ENCODE assay signal across 8 cellular contexts in genomic region chr2:21042958-21043743, GRCh38. TPM values are rescaled to one million over a fixed set of nuclear protein-coding genes. Genes with fewer than 3 reads are reported as not detected.
DNase-seq lines count a peak whose midpoint lies in the region; ATAC-seq and TF ChIP-seq lines count a peak whose summit lies in the region.

No MANE protein-coding gene starts in this region.

- POLR2A ChIA-PET in A673 (lab: Charles Lee; ENCODE audit: low non-redundant PET), result no interaction called here

- BruUV-seq in A673 (replicated peaks; lab: Mats Ljungman, UMichigan), result no TSS peak

- DNase-seq in A673 (ENCODE audit: low spot score), result peak; percentile 44
- peak; percentile 62 for DNase-seq in NCI-H345 (lab: John Stamatoyannopoulos, UW)
- peak; percentile 39 for DNase-seq in activated T-cell treated with anti-CD3 and anti-CD28 coated beads for 24 hours (ENCODE audit: low read depth)
- DNase-seq in esophagus squamous epithelium (lab: John Stamatoyannopoulos, UW), result no peak

- H3K27ac ChIP-seq in A673 (ENCODE audit: low read depth, low read length, poor library complexity, severe bottlenecking), result no peak overlapping the region
- no peak overlapping the region for H3K27ac ChIP-seq in esophagus squamous epithelium
- no peak overlapping the region for H3K27ac ChIP-seq in muscle layer of duodenum (ENCODE audit: low read length)

- no peak overlapping the region for H3K27ac Mint-ChIP-seq in stimulated activated memory B cell treated with anti-CD40 and anti-IgM and Interleukin-4, amounts not matched to agents 10 μg/mL and 1 μg/mL and 100 μg/mL, for 72 hours

- H3K27me3 ChIP-seq in A673 (replicated peaks; ENCODE audit: insufficient read depth, low read depth, low read length, poor library complexity) (peaks cover 88% of the 10 kb centered on the region), esophagus squamous epithelium (peaks cover 0 to 32% (median 0%) of the 10 kb centered on the region in 4 donors), muscle layer of duodenum (ENCODE audit: low read depth, low read length) (no peaks in the 10 kb centered on the region)

- intact Hi-C loops in A673 (cut with micrococcal nuclease; ENCODE audit: unreplicated experiment), result loop anchor here (1.0 to 5.0 kb wide), 3 partner anchors 75 to 274 kb away; no protein-coding TSS in a partner anchor
- intact Hi-C loops in esophagus squamous epithelium (cut with DNase I), result loop anchor here (10.0 kb wide), 1 partner anchor 272 kb away; no protein-coding TSS in a partner anchor

- no peaks in the 10 kb centered on the region for H3K36me3 Mint-ChIP-seq in stimulated activated memory B cell treated with anti-CD40 and anti-IgM and Interleukin-4, amounts not matched to agents 10 μg/mL and 1 μg/mL and 100 μg/mL, for 72 hours

- CTCF ChIA-PET in A673 (lab: Charles Lee), result interaction anchor here (1.2 kb wide), 1 partner anchor 274 kb away, joined by 6 read pairs; no protein-coding TSS in a partner anchor

- TF ChIP-seq POLR2A in esophagus squamous epithelium (IDR thresholded peaks at IDR 0.05), result no peak

- H3K4me1 ChIP-seq in A673 (ENCODE audit: insufficient read depth, low read length, poor library complexity, severe bottlenecking), result no peaks in the 10 kb centered on the region
- peaks cover 9 to 33% (median 14%) of the 10 kb centered on the region in 3 donors for H3K4me1 ChIP-seq in esophagus squamous epithelium
- peaks cover 0 to 6% of the 10 kb centered on the region in 2 donors for H3K4me1 ChIP-seq in muscle layer of duodenum (ENCODE audit: control insufficient read depth in 1 of 2, insufficient read depth in 2 of 2, low read length in 2 of 2)

- peaks cover 7% of the 10 kb centered on the region for H3K4me1 Mint-ChIP-seq in stimulated activated memory B cell treated with anti-CD40 and anti-IgM and Interleukin-4, amounts not matched to agents 10 μg/mL and 1 μg/mL and 100 μg/mL, for 72 hours

- no peaks in the 10 kb centered on the region for H3K36me3 ChIP-seq in A673 (ENCODE audit: insufficient read depth, low read length, poor library complexity, severe bottlenecking)
- H3K36me3 ChIP-seq in esophagus squamous epithelium, result no peaks in the 10 kb centered on the region
- no peaks in the 10 kb centered on the region for H3K36me3 ChIP-seq in muscle layer of duodenum (ENCODE audit: control insufficient read depth in 1 of 2, insufficient read depth in 2 of 2, low read length in 2 of 2)

- H3K9me3 ChIP-seq in A673 (ENCODE audit: low read depth, low read length, poor library complexity, severe bottlenecking), result no peaks in the 10 kb centered on the region
- H3K9me3 ChIP-seq in esophagus squamous epithelium, result no peaks in the 10 kb centered on the region
- H3K9me3 ChIP-seq in muscle layer of duodenum (ENCODE audit: control insufficient read depth in 1 of 2, low read length in 2 of 2), result no peaks in the 10 kb centered on the region

- H3K9me3 Mint-ChIP-seq in stimulated activated memory B cell treated with anti-CD40 and anti-IgM and Interleukin-4, amounts not matched to agents 10 μg/mL and 1 μg/mL and 100 μg/mL, for 72 hours, result no peaks in the 10 kb centered on the region

- H3K4me3 ChIP-seq in A673 (ENCODE audit: low read depth, low read length, poor library complexity, severe bottlenecking), result no peak overlapping the region
- peak overlapping the region in 1 of 4 donors; percentile 35 for H3K4me3 ChIP-seq in esophagus squamous epithelium
- peak overlapping the region; percentile 24 to 49 for H3K4me3 ChIP-seq in muscle layer of duodenum (ENCODE audit: low read depth in 1 of 2, low read length in 2 of 2)

- ATAC-seq in GM18498 (IDR thresholded peaks at IDR 0.05; ENCODE audit: unreplicated experiment), result peak; percentile 82
- peak; percentile 74 for ATAC-seq in HG02973 (IDR thresholded peaks at IDR 0.05; ENCODE audit: unreplicated experiment)
- ATAC-seq in stimulated activated memory B cell treated with anti-CD40 and anti-IgM and Interleukin-4, amounts not matched to agents 10 μg/mL and 1 μg/mL and 100 μg/mL, for 72 hours, result peak; percentile 53

- TF ChIP-seq CTCF in A673 (conservative IDR thresholded peaks at IDR 0.05; ENCODE audit: low read depth, low read length) (peak; percentile 97), esophagus squamous epithelium (IDR thresholded peaks at IDR 0.05) (peak; percentile 85 to 99 (median 94))

- 0 to 13% methylated on average over 6 to 12 of the region's 25 CpGs for WGBS in esophagus squamous epithelium, 2 donors

- peaks cover 37% of the 10 kb centered on the region for H3K27me3 Mint-ChIP-seq in stimulated activated memory B cell treated with anti-CD40 and anti-IgM and Interleukin-4, amounts not matched to agents 10 μg/mL and 1 μg/mL and 100 μg/mL, for 72 hours

- peak overlapping the region; percentile 19 for H3K4me3 Mint-ChIP-seq in stimulated activated memory B cell treated with anti-CD40 and anti-IgM and Interleukin-4, amounts not matched to agents 10 μg/mL and 1 μg/mL and 100 μg/mL, for 72 hours

RNA-seq across cellular contexts. Expression of gene APOB, which starts 0.7 kb away (rescaled TPM):
- total RNA-seq in A673 (2021), result not detected in 2 replicates
- total RNA-seq in esophagus squamous epithelium, result under 1 TPM in 3 of 4 donors, not detected in 1; 0.04 to 0.62 (median 0.19) TPM
